Comparison of ENCODE assay signal across 15 cellular contexts in the genomic region with DNA sequence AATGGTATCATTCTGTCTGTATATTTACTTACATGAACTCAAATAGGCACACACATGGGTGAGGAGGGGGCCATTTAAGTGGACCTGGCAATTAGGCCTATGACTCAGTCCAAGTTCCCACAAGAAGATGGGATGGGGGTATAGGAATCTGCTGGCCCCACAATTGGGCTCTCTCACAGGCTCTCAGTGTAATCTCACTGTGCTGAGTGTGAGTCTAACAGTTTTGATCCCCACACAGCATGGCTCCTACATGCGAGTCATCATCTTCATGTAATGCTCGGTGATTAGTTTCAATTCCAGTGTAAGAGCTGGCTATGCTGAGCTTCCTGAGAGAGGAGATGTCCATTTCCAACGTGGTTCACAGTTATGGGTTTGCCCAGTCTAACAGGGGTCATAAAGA.
DNase-seq lines count a peak whose midpoint lies in the region; ATAC-seq and TF ChIP-seq lines count a peak whose summit lies in the region.
"Had no signal": no experiment of that assay in that cellular context is flagged by ENCODE, and none has a peak within 500 bp of the region (broad histone marks: within the 10 kb centered on the region; RNA-seq: fewer than 3 reads in every experiment).

No MANE protein-coding gene starts in this region.

- WGBS in mesodermal cell (ENCODE audit: insufficient coverage in 2 of 2), 2 experiments: 76 to 94% methylated on average over 2 to 3 of the region's 3 CpGs

- no peak for TF ChIP-seq CTCF in CD8-positive, alpha-beta T cell (IDR thresholded peaks at IDR 0.05)
- TF ChIP-seq CTCF in MCF 10A (IDR thresholded peaks at IDR 0.05; ENCODE audit: unreplicated experiment): no peak
- no peak for TF ChIP-seq CTCF in left ventricle myocardium inferior (IDR thresholded peaks at IDR 0.05; ENCODE audit: borderline replicate concordance)

- no peak overlapping the region for H3K4me3 ChIP-seq in CD8-positive, alpha-beta T cell (ENCODE audit: low read depth, low read length)
- no peak overlapping the region for H3K4me3 ChIP-seq in mesodermal cell (ENCODE audit: extremely low read depth, insufficient read depth, low read length, poor library complexity, severe bottlenecking)
- no peak overlapping the region for H3K4me3 ChIP-seq in left ventricle myocardium inferior
- H3K4me3 ChIP-seq in HAP-1: no peak overlapping the region
- H3K4me3 ChIP-seq: BLaER1, coronary artery, psoas muscle had no signal

- no peak for ATAC-seq in CD8-positive, alpha-beta T cell
- ATAC-seq in GM21723 (IDR thresholded peaks at IDR 0.05; ENCODE audit: unreplicated experiment): no peak
- ATAC-seq: activated naive CD4-positive, alpha-beta T cell treated with anti-CD3 and anti-CD28 coated beads, Interleukin-2, amount 50 U/mL, for 72 hours; psoas muscle had no signal

- intact Hi-C loops in CD8-positive, alpha-beta T cell (cut with DNase I, micrococcal nuclease): loop anchor here (2.0 to 5.0 kb wide), 2 partner anchors 63 to 111 kb away; no protein-coding TSS in a partner anchor
- intact Hi-C loops in MCF 10A (cut with micrococcal nuclease) (loop anchor here (5.0 to 10.0 kb wide), 2 partner anchors 59 to 184 kb away; no protein-coding TSS in a partner anchor), left ventricle myocardium inferior (cut with micrococcal nuclease) (no loop called here)

- H3K27me3 ChIP-seq in CD8-positive, alpha-beta T cell (ENCODE audit: insufficient read depth, low read length): no peaks in the 10 kb centered on the region
- H3K27me3 ChIP-seq in left ventricle myocardium inferior (ENCODE audit: low read depth) (no peaks in the 10 kb centered on the region), HAP-1 (ENCODE audit: low read depth) (peaks cover 14% of the 10 kb centered on the region)
- H3K27me3 ChIP-seq: BLaER1 had no signal

- no peak for DNase-seq in CD8-positive, alpha-beta T cell
- DNase-seq in LoVo (ENCODE audit: low spot score): peak; percentile 14
- DNase-seq in MCF 10A (ENCODE audit: unreplicated experiment): peak; percentile 35
- DNase-seq in NCI-H1436 (lab: John Stamatoyannopoulos, UW): no peak
- no peak for DNase-seq in left ventricle myocardium inferior
- DNase-seq in HAP-1 (ENCODE audit: low spot score in 2 of 2): no peak
- DNase-seq: GF-D8, Karpas-422, NCI-H187 treated with DMSO at 0.1 percent for 48 hours, psoas muscle had no signal

- H3K4me3 Mint-ChIP-seq in CD8-positive, alpha-beta T cell: no peak overlapping the region
- H3K4me3 Mint-ChIP-seq in MCF 10A (ENCODE audit: unreplicated experiment): no peak overlapping the region

- no peaks in the 10 kb centered on the region for H3K27me3 Mint-ChIP-seq in CD8-positive, alpha-beta T cell (ENCODE audit: low read depth)
- H3K27me3 Mint-ChIP-seq in MCF 10A (ENCODE audit: insufficient read depth, unreplicated experiment): no peaks in the 10 kb centered on the region

- H3K36me3 ChIP-seq in CD8-positive, alpha-beta T cell (ENCODE audit: insufficient read depth, low read length): no peaks in the 10 kb centered on the region
- H3K36me3 ChIP-seq in mesodermal cell (ENCODE audit: control insufficient read depth, insufficient read depth, low read length) (no peaks in the 10 kb centered on the region), left ventricle myocardium inferior (no peaks in the 10 kb centered on the region), HAP-1 (replicated peaks) (no peaks in the 10 kb centered on the region)
- H3K36me3 ChIP-seq: BLaER1 had no signal

- BruUV-seq in MCF 10A (replicated peaks; lab: Mats Ljungman, UMichigan): no TSS peak

- H3K9me3 ChIP-seq in CD8-positive, alpha-beta T cell (ENCODE audit: low read length): no peaks in the 10 kb centered on the region
- H3K9me3 ChIP-seq in mesodermal cell (ENCODE audit: control insufficient read depth, low read length) (no peaks in the 10 kb centered on the region), left ventricle myocardium inferior (replicated peaks) (peaks cover 3% of the 10 kb centered on the region), HAP-1 (no peaks in the 10 kb centered on the region)
- H3K9me3 ChIP-seq: BLaER1 had no signal

- CTCF ChIA-PET in CD8-positive, alpha-beta T cell (lab: Charles Lee): no interaction called here
- CTCF ChIA-PET in MCF 10A (lab: Yijun Ruan, JAX): interaction anchor here (1.0 kb wide), 1 partner anchor 104 kb away, joined by 6 read pairs; no protein-coding TSS in a partner anchor

- H3K4me1 ChIP-seq in CD8-positive, alpha-beta T cell (ENCODE audit: insufficient read depth, low read length): peaks cover 9% of the 10 kb centered on the region
- no peaks in the 10 kb centered on the region for H3K4me1 ChIP-seq in mesodermal cell (ENCODE audit: control insufficient read depth, insufficient read depth, low read length, poor library complexity, severe bottlenecking)
- peaks cover 46% of the 10 kb centered on the region for H3K4me1 ChIP-seq in left ventricle myocardium inferior
- peaks cover 14% of the 10 kb centered on the region for H3K4me1 ChIP-seq in HAP-1
- H3K4me1 ChIP-seq: BLaER1, psoas muscle had no signal

- in situ Hi-C loops in HAP-1 (cut with MboI; ENCODE audit: low sequenced_read_pairs): no loop called here

- POLR2A ChIA-PET in CD8-positive, alpha-beta T cell (lab: Charles Lee): interaction anchor here (1.5 kb wide), 1 partner anchor 65 kb away, joined by 4 read pairs; no protein-coding TSS in a partner anchor
- POLR2A ChIA-PET in MCF 10A (lab: Yijun Ruan, JAX): interaction anchor here (0.9 kb wide), 1 partner anchor 183 kb away, joined by 3 read pairs; no protein-coding TSS in a partner anchor

- H3K4me1 Mint-ChIP-seq in CD8-positive, alpha-beta T cell (ENCODE audit: low read depth): peaks cover 18% of the 10 kb centered on the region
- peaks cover 39% of the 10 kb centered on the region for H3K4me1 Mint-ChIP-seq in MCF 10A (ENCODE audit: insufficient read depth, unreplicated experiment)

- H3K9me3 Mint-ChIP-seq in CD8-positive, alpha-beta T cell: no peaks in the 10 kb centered on the region
- H3K9me3 Mint-ChIP-seq in MCF 10A (ENCODE audit: unreplicated experiment): no peaks in the 10 kb centered on the region

- H3K27ac Mint-ChIP-seq in CD8-positive, alpha-beta T cell: peak overlapping the region; percentile 85
- peak overlapping the region; percentile 84 for H3K27ac Mint-ChIP-seq in MCF 10A (ENCODE audit: low read depth, unreplicated experiment)

- no peaks in the 10 kb centered on the region for H3K36me3 Mint-ChIP-seq in CD8-positive, alpha-beta T cell
- no peaks in the 10 kb centered on the region for H3K36me3 Mint-ChIP-seq in MCF 10A (ENCODE audit: insufficient read depth, unreplicated experiment)
- H3K36me3 Mint-ChIP-seq: activated naive CD4-positive, alpha-beta T cell treated with anti-CD3 and anti-CD28 coated beads, Interleukin-2, amount 50 U/mL, for 72 hours had no signal

- H3K27ac ChIP-seq in CD8-positive, alpha-beta T cell (ENCODE audit: low read depth, low read length): peak overlapping the region; percentile 49
- H3K27ac ChIP-seq in mesodermal cell (ENCODE audit: low read depth, low read length, severe bottlenecking): peak overlapping the region; percentile 80
- H3K27ac ChIP-seq in left ventricle myocardium inferior (replicated peaks): no peak overlapping the region
- H3K27ac ChIP-seq: BLaER1, coronary artery, psoas muscle had no signal

Comparison
In these comparisons a context has a peak if more than half of its experiments do, and no peak if none do; other contexts are left out.
1. DNase-seq: peak in LoVo (single experiment) and MCF 10A (single experiment); none in CD8-positive, alpha-beta T cell (0 of 7), NCI-H1436 (single experiment), left ventricle myocardium inferior (single experiment) and HAP-1 (0 of 2).